ENCODE assay signal across 9 cellular contexts in the genomic region with DNA sequence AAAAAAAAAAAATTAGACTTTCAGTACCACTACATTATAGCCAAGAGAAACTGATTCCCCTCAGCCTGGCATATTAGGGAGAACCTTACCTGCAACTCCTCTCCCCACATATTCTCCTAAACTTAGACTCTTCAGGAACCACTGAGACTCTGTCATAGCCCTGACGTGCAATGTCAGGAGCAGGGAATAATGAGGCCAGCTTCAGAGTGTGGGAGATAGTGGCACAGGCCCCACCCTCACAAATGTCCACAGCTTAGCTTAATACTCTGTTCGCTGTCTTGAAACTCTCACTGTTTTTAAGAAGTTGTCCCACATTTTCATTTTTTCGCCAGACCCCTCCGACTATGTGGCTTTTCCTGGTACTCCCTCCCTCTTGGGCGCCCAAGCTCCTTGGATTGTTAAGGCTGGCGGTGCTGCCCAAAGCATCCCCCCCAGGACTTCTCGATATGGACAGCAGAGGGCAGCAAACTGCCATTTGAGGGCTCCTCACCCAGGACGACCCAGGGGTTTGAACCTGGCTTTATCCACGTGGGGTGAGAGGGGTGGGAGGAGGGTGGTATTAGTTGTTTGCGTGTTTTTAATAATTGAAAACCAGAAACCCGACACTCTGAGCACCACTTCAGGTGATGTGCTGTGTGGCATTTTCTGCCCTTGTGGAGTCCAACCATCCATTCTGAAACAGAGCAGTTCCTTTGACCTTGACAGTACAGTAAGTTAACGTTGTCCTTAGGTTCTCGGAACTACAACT. TPM values are rescaled to one million over a fixed set of nuclear protein-coding genes. Genes with fewer than 3 reads are reported as not detected.
A peak's percentile ranks its signal among the peaks of the same experiment; 100 is the strongest.
DNase-seq lines count a peak whose midpoint lies in the region; ATAC-seq and TF ChIP-seq lines count a peak whose summit lies in the region.
"Had no signal": no experiment of that assay in that cellular context is flagged by ENCODE, and none has a peak within 500 bp of the region (broad histone marks: within the 10 kb centered on the region; RNA-seq: fewer than 3 reads in every experiment).

No MANE protein-coding gene starts in this region.

- TF ChIP-seq CTCF in epithelial cell of proximal tubule (conservative IDR thresholded peaks at IDR 0.05; ENCODE audit: low read depth, low read length) = peak; percentile 79

- peaks cover 0 to 1% (median 0%) of the 10 kb centered on the region in 3 donors for H3K36me3 Mint-ChIP-seq in naive thymus-derived CD8-positive, alpha-beta T cell
- H3K36me3 Mint-ChIP-seq: IgD-negative memory B cell had no signal

- H3K27ac Mint-ChIP-seq in naive thymus-derived CD8-positive, alpha-beta T cell = no peak overlapping the region
- H3K27ac Mint-ChIP-seq: IgD-negative memory B cell had no signal

- H3K27me3 Mint-ChIP-seq in naive thymus-derived CD8-positive, alpha-beta T cell = peaks cover 15 to 49% (median 18%) of the 10 kb centered on the region in 5 donors

- no peaks in the 10 kb centered on the region for H3K4me1 Mint-ChIP-seq in naive thymus-derived CD8-positive, alpha-beta T cell

- H3K9me3 Mint-ChIP-seq in naive thymus-derived CD8-positive, alpha-beta T cell = no peaks in the 10 kb centered on the region
- H3K9me3 Mint-ChIP-seq: IgD-negative memory B cell had no signal

- ATAC-seq in GM18867 (IDR thresholded peaks at IDR 0.05; ENCODE audit: unreplicated experiment) (peak; percentile 87), HG03342 (IDR thresholded peaks at IDR 0.05; ENCODE audit: unreplicated experiment) (peak; percentile 76)
- peak; percentile 64 to 72 for ATAC-seq in naive thymus-derived CD8-positive, alpha-beta T cell

- H3K4me3 ChIP-seq in epithelial cell of proximal tubule (ENCODE audit: low read depth, low read length) = no peak overlapping the region

- peak; percentile 92 for DNase-seq in AG20443 (ENCODE audit: low spot score)
- DNase-seq in NCI-H82 treated with DMSO at 0.1 percent for 48 hours (lab: John Stamatoyannopoulos, UW; ENCODE audit: unreplicated experiment) = peak; percentile 15
- DNase-seq in activated CD8-positive, alpha-beta memory T cell treated with anti-CD3 and anti-CD28 coated beads, Interleukin-2, amount 50 U/mL, for 24 hours (ENCODE audit: extremely low read depth) = peak; percentile 8
- no peak for DNase-seq in epithelial cell of proximal tubule (ENCODE audit: low read depth)
- DNase-seq in naive thymus-derived CD8-positive, alpha-beta T cell = peak; percentile 21 to 71 (median 46)
- DNase-seq in stimulated activated naive CD4-positive, alpha-beta T cell (lab: John Stamatoyannopoulos, UW) = peak; percentile 6 to 44 (median 30)

- POLR2A ChIA-PET in naive thymus-derived CD8-positive, alpha-beta T cell (lab: Charles Lee) = no interaction called here

- H3K4me3 Mint-ChIP-seq in naive thymus-derived CD8-positive, alpha-beta T cell = no peak overlapping the region
- H3K4me3 Mint-ChIP-seq: IgD-negative memory B cell had no signal

RNA-seq across cellular contexts. Expression of a gene that starts 45.2 kb away (rescaled TPM):
- total RNA-seq in epithelial cell of proximal tubule = 1.6 and 3.0 TPM in 2 replicates
- total RNA-seq in naive thymus-derived CD8-positive, alpha-beta T cell = not detected
- polyA plus RNA-seq in naive thymus-derived CD8-positive, alpha-beta T cell = not detected
- polyA plus RNA-seq: IgD-negative memory B cell had no signal
